ENCODE assay signal across 8 cellular contexts in genomic region chr19:48614436-48615144, GRCh38. TPM values are rescaled to one million over a fixed set of nuclear protein-coding genes. Genes with fewer than 3 reads are reported as not detected.
A peak's percentile ranks its signal among the peaks of the same experiment; 100 is the strongest.
DNase-seq lines count a peak whose midpoint lies in the region; ATAC-seq and TF ChIP-seq lines count a peak whose summit lies in the region.

FAM83E (minus strand) TSS chr19:48615076; CDS start chr19:48613372, 1,704 bp downstream.

- no peaks in the 10 kb centered on the region for H3K27me3 ChIP-seq in CD4-positive, CD25-positive, alpha-beta regulatory T cell (ENCODE audit: control insufficient read depth, insufficient read depth, low read length)
- H3K27me3 ChIP-seq in right atrium auricular region: no peaks in the 10 kb centered on the region

- TF ChIP-seq CTCF in HEK293 (tag by site-specific recombination; IDR thresholded peaks at IDR 0.05): no peak
- no peak for TF ChIP-seq CTCF in right atrium auricular region (IDR thresholded peaks at IDR 0.05)

- CTCF ChIA-PET in HEK293 (lab: Yijun Ruan, JAX): interaction anchor here (0.5 to 0.9 kb wide), 3 partner anchors 20 to 944 kb away, joined by 3 read pairs; no protein-coding TSS in a partner anchor

- no peak for ATAC-seq in CD4-positive, CD25-positive, alpha-beta regulatory T cell (ENCODE audit: low read depth in 2 of 2)

- intact Hi-C loops in activated T-helper 1 cell treated with anti-CD3 and anti-CD28 coated beads, Interleukin-12 subunit alpha, Interleukin-12 subunit beta, Interleukin-2, Interleukin-4 antibody, amounts not matched to agents 30 ng/mL and 10 ng/mL and 1 ng/mL, durations not matched to agents 14 hours and 24 hours and 36 hours (cut with micrococcal nuclease): no loop called here

- H3K27me3 Mint-ChIP-seq in CD4-positive, CD25-positive, alpha-beta regulatory T cell: no peaks in the 10 kb centered on the region
- no peaks in the 10 kb centered on the region for H3K27me3 Mint-ChIP-seq in activated T-helper 1 cell treated with anti-CD3 and anti-CD28 coated beads, Interleukin-12 subunit alpha, Interleukin-12 subunit beta, Interleukin-2, Interleukin-4 antibody, amounts not matched to agents 30 ng/mL and 10 ng/mL and 1 ng/mL, durations not matched to agents 14 hours and 24 hours and 36 hours (ENCODE audit: insufficient read depth)

- peaks cover 17% of the 10 kb centered on the region for H3K36me3 Mint-ChIP-seq in CD4-positive, CD25-positive, alpha-beta regulatory T cell
- peaks cover 42% of the 10 kb centered on the region for H3K36me3 Mint-ChIP-seq in activated T-helper 1 cell treated with anti-CD3 and anti-CD28 coated beads, Interleukin-12 subunit alpha, Interleukin-12 subunit beta, Interleukin-2, Interleukin-4 antibody, amounts not matched to agents 30 ng/mL and 10 ng/mL and 1 ng/mL, durations not matched to agents 14 hours and 24 hours and 36 hours (ENCODE audit: low read depth)

- no peak for DNase-seq in CD4-positive, CD25-positive, alpha-beta regulatory T cell
- no peak for DNase-seq in activated T-helper 1 cell treated with anti-CD3 and anti-CD28 coated beads, Interleukin-12 subunit alpha, Interleukin-12 subunit beta, Interleukin-2, Interleukin-4 antibody, amounts not matched to agents 30 ng/mL and 10 ng/mL and 1 ng/mL, durations not matched to agents 14 hours and 24 hours and 36 hours (ENCODE audit: low spot score)
- DNase-seq in NCI-H2227 treated with DMSO at 0.1 percent for 48 hours (lab: John Stamatoyannopoulos, UW) (no peak), right atrium auricular region (ENCODE audit: low spot score) (no peak), GM19238 (ENCODE audit: insufficient read length, low spot score) (no peak), Kasumi-1 (lab: John Stamatoyannopoulos, UW) (no peak)

- peaks cover 29% of the 10 kb centered on the region for H3K4me1 ChIP-seq in CD4-positive, CD25-positive, alpha-beta regulatory T cell (ENCODE audit: control insufficient read depth, insufficient read depth, low read length, poor library complexity, severe bottlenecking)
- H3K4me1 ChIP-seq in HEK293 (ENCODE audit: control insufficient read depth, insufficient read depth, low read length): peaks cover 27% of the 10 kb centered on the region
- H3K4me1 ChIP-seq in mesodermal cell (ENCODE audit: control insufficient read depth, insufficient read depth, low read length, poor library complexity, severe bottlenecking): peaks cover 31% of the 10 kb centered on the region
- peaks cover 0 to 50% of the 10 kb centered on the region in 2 donors for H3K4me1 ChIP-seq in right atrium auricular region

- peak within 1 kb of the TSS in 2 of 3 donors; percentile 36 to 67 for H3K27ac Mint-ChIP-seq in CD4-positive, CD25-positive, alpha-beta regulatory T cell
- H3K27ac Mint-ChIP-seq in activated T-helper 1 cell treated with anti-CD3 and anti-CD28 coated beads, Interleukin-12 subunit alpha, Interleukin-12 subunit beta, Interleukin-2, Interleukin-4 antibody, amounts not matched to agents 30 ng/mL and 10 ng/mL and 1 ng/mL, durations not matched to agents 14 hours and 24 hours and 36 hours: peak within 1 kb of the TSS; percentile 61

- H3K4me3 ChIP-seq in CD4-positive, CD25-positive, alpha-beta regulatory T cell (ENCODE audit: low read depth, low read length): no peak within 1 kb of the TSS
- H3K4me3 ChIP-seq in HEK293 (ENCODE audit: low read depth, low read length): no peak within 1 kb of the TSS
- H3K4me3 ChIP-seq in mesodermal cell (ENCODE audit: extremely low read depth, insufficient read depth, low read length, poor library complexity, severe bottlenecking): no peak within 1 kb of the TSS
- no peak within 1 kb of the TSS for H3K4me3 ChIP-seq in right atrium auricular region

- WGBS in mesodermal cell (ENCODE audit: insufficient coverage in 2 of 2), 2 experiments: 47 to 58% methylated on average over 16 to 21 of the region's 29 CpGs

- no peak within 1 kb of the TSS for H3K27ac ChIP-seq in CD4-positive, CD25-positive, alpha-beta regulatory T cell (ENCODE audit: insufficient read depth, low read length, poor library complexity, severe bottlenecking)
- H3K27ac ChIP-seq in HEK293 (ENCODE audit: extremely low read depth, low read depth, low read length): peak within 1 kb of the TSS; percentile 100
- H3K27ac ChIP-seq in mesodermal cell (ENCODE audit: low read depth, low read length, severe bottlenecking): peak within 1 kb of the TSS; percentile 43
- peak within 1 kb of the TSS in 1 of 2 donors; percentile 14 for H3K27ac ChIP-seq in right atrium auricular region

- peaks cover 4 to 42% (median 22%) of the 10 kb centered on the region in 4 donors for H3K4me1 Mint-ChIP-seq in CD4-positive, CD25-positive, alpha-beta regulatory T cell
- peaks cover 26% of the 10 kb centered on the region for H3K4me1 Mint-ChIP-seq in activated T-helper 1 cell treated with anti-CD3 and anti-CD28 coated beads, Interleukin-12 subunit alpha, Interleukin-12 subunit beta, Interleukin-2, Interleukin-4 antibody, amounts not matched to agents 30 ng/mL and 10 ng/mL and 1 ng/mL, durations not matched to agents 14 hours and 24 hours and 36 hours (ENCODE audit: low read depth)

- H3K36me3 ChIP-seq in CD4-positive, CD25-positive, alpha-beta regulatory T cell (ENCODE audit: control insufficient read depth, insufficient read depth, low read length): peaks cover 27% of the 10 kb centered on the region
- H3K36me3 ChIP-seq in HEK293 (ENCODE audit: control insufficient read depth in 2 of 2, insufficient read depth in 1 of 2, low read length in 2 of 2): peaks cover 14 to 40% of the 10 kb centered on the region in 2 experiments
- H3K36me3 ChIP-seq in mesodermal cell (ENCODE audit: control insufficient read depth, insufficient read depth, low read length): peaks cover 44% of the 10 kb centered on the region
- H3K36me3 ChIP-seq in right atrium auricular region: peaks cover 28% of the 10 kb centered on the region

- H3K4me3 Mint-ChIP-seq in CD4-positive, CD25-positive, alpha-beta regulatory T cell: peak within 1 kb of the TSS in 2 of 4 donors; percentile 28 to 100
- peak within 1 kb of the TSS; percentile 99 for H3K4me3 Mint-ChIP-seq in activated T-helper 1 cell treated with anti-CD3 and anti-CD28 coated beads, Interleukin-12 subunit alpha, Interleukin-12 subunit beta, Interleukin-2, Interleukin-4 antibody, amounts not matched to agents 30 ng/mL and 10 ng/mL and 1 ng/mL, durations not matched to agents 14 hours and 24 hours and 36 hours

- POLR2A ChIA-PET in HEK293 (lab: Yijun Ruan, JAX): interaction anchor here (0.6 to 3.8 kb wide), 9 partner anchors 9 to 31 kb away, joined by 3 to 28 read pairs (median 4); partner anchors contain the start of gene CA11

- H3K9me3 ChIP-seq in CD4-positive, CD25-positive, alpha-beta regulatory T cell (ENCODE audit: control insufficient read depth in 2 of 2, low read length in 2 of 2): no peaks in the 10 kb centered on the region
- H3K9me3 ChIP-seq in HEK293 (ENCODE audit: control insufficient read depth, insufficient read depth, low read depth, low read length): no peaks in the 10 kb centered on the region
- H3K9me3 ChIP-seq in mesodermal cell (ENCODE audit: control insufficient read depth, low read length): no peaks in the 10 kb centered on the region
- no peaks in the 10 kb centered on the region for H3K9me3 ChIP-seq in right atrium auricular region

- no peaks in the 10 kb centered on the region for H3K9me3 Mint-ChIP-seq in CD4-positive, CD25-positive, alpha-beta regulatory T cell
- H3K9me3 Mint-ChIP-seq in activated T-helper 1 cell treated with anti-CD3 and anti-CD28 coated beads, Interleukin-12 subunit alpha, Interleukin-12 subunit beta, Interleukin-2, Interleukin-4 antibody, amounts not matched to agents 30 ng/mL and 10 ng/mL and 1 ng/mL, durations not matched to agents 14 hours and 24 hours and 36 hours: no peaks in the 10 kb centered on the region

TF ChIP-seq in HEK293, 187 proteins besides CTCF, POLR2A, EP300 and RAD21 (continues in another document):
- TF ChIP-seq ZNF341 (tag by site-specific recombination; IDR thresholded peaks at IDR 0.05; ENCODE audit: low read depth): peak; percentile 70
- TF ChIP-seq HOXD13 (CRISPR knock-in tag; IDR thresholded peaks at IDR 0.05; ENCODE audit: borderline replicate concordance): no peak
- TF ChIP-seq ZBTB48 (tag by site-specific recombination; IDR thresholded peaks at IDR 0.05): peak; percentile 65
- no peak for TF ChIP-seq ZNF121 (tag by site-specific recombination; IDR thresholded peaks at IDR 0.05)
- TF ChIP-seq GLI2 (tag by site-specific recombination; IDR thresholded peaks at IDR 0.05; ENCODE audit: borderline replicate concordance, low read depth): no peak
- no peak for TF ChIP-seq ZNF248 (tag by site-specific recombination; IDR thresholded peaks at IDR 0.05)
- no peak for TF ChIP-seq ZNF266 (tag by site-specific recombination; IDR thresholded peaks at IDR 0.05; ENCODE audit: low read depth)
- no peak for TF ChIP-seq ZNF416 (tag by site-specific recombination; IDR thresholded peaks at IDR 0.05)
- TF ChIP-seq MZF1 (tag by site-specific recombination; IDR thresholded peaks at IDR 0.05; ENCODE audit: borderline replicate concordance): no peak; the same call in 1 of the 2 replicates

RNA-seq across cellular contexts. Expression of gene FAM83E, which starts in this region (rescaled TPM):
- total RNA-seq in CD4-positive, CD25-positive, alpha-beta regulatory T cell: 0.76 TPM
- polyA plus RNA-seq in CD4-positive, CD25-positive, alpha-beta regulatory T cell: under 1 TPM in 1 of 4 donors, not detected in 3; 0.31 TPM
- total RNA-seq in activated T-helper 1 cell treated with anti-CD3 and anti-CD28 coated beads, Interleukin-12 subunit alpha, Interleukin-12 subunit beta, Interleukin-2, Interleukin-4 antibody, amounts not matched to agents 30 ng/mL and 10 ng/mL and 1 ng/mL, durations not matched to agents 14 hours and 24 hours and 36 hours: 7.3 TPM in 2 replicates
- polyA plus RNA-seq in mesodermal cell (2013, experiment 1 of 2): 0.44 TPM
- polyA plus RNA-seq in mesodermal cell (2013, experiment 2 of 2): not detected
- total RNA-seq in right atrium auricular region: not detected
